ENCODE assay signal across 1 cellular context in genomic region chrX:106791495-106791894, GRCh38.
TF ChIP-seq lines count a peak whose summit lies in the region.

No MANE protein-coding gene starts in this region.

TF ChIP-seq in H1, 55 proteins besides CTCF, POLR2A, EP300 and RAD21:
- TF ChIP-seq E2F6 (IDR thresholded peaks at IDR 0.05) (no peak), RFX5 (IDR thresholded peaks at IDR 0.05; ENCODE audit: borderline replicate concordance, low read depth, low read length) (no peak), USF2 (IDR thresholded peaks at IDR 0.05; ENCODE audit: low read length) (no peak), EGR1 (IDR thresholded peaks at IDR 0.05; ENCODE audit: borderline replicate concordance, low read depth, low read length) (no peak), MAX (IDR thresholded peaks at IDR 0.05) (no peak), SIX5 (IDR thresholded peaks at IDR 0.05; ENCODE audit: low read depth, low read length) (no peak), RBBP5 (IDR thresholded peaks at IDR 0.05; ENCODE audit: borderline replicate concordance, low read depth, low read length) (no peak), SP2 (IDR thresholded peaks at IDR 0.05; ENCODE audit: low read length) (no peak), CHD1 (IDR thresholded peaks at IDR 0.05; ENCODE audit: low read depth, low read length) (no peak), CHD2 (IDR thresholded peaks at IDR 0.05; ENCODE audit: low read length) (no peak)
